In the genomic region with DNA sequence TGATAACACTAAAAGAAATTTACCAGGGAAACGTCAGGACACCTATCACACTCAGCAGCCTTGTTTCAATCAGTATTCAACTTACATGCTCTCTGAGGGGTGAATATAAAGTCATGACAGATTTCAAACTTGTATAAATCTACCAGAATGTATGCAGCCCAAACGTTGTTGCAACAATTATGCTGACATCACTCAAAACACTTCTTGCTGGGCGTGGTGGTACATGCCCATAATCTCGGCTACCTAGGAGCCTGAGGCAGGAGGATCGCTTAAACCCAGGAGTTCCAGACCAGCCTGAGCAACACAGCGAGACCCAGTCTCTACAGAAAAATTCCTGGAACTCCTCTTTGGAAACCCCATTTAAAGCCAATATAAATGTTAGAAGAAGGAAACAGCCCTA, we compare ENCODE assay signal across 28 cellular contexts.
"Had no signal": no experiment of that assay in that cellular context is flagged by ENCODE, and none has a peak within 500 bp of the region (broad histone marks: within the 10 kb centered on the region; RNA-seq: fewer than 3 reads in every experiment).

No MANE protein-coding gene starts in this region.

- DNase-seq: activated B cell treated with CpG ODN at 0.5 μM for 24 hours; activated CD4-positive, alpha-beta memory T cell treated with anti-CD3 and anti-CD28 coated beads, Interleukin-2, amount 10 ng/mL, durations not matched to agents 7 days and 5 days; activated CD4-positive, alpha-beta T cell treated with anti-CD3 and anti-CD28 coated beads for 48 hours; activated CD4-positive, CD25-positive, alpha-beta regulatory T cell treated with anti-CD3 and anti-CD28 coated beads, Interleukin-2, amount 50 U/mL, for 72 hours; activated CD8-positive, alpha-beta memory T cell treated with anti-CD3 and anti-CD28 coated beads for 24 hours; activated CD8-positive, alpha-beta memory T cell treated with anti-CD3 and anti-CD28 coated beads, Interleukin-2, amount 10 ng/mL, durations not matched to agents 7 days and 5 days; activated CD8-positive, alpha-beta memory T cell treated with anti-CD3 and anti-CD28 coated beads, Interleukin-2, amount 50 U/mL, for 48 hours; activated effector memory CD4-positive, alpha-beta T cell treated with Interleukin-2 at 50 U/mL for 16 hours; activated naive CD4-positive, alpha-beta T cell treated with anti-CD3 and anti-CD28 coated beads, Interleukin-2, amount 10 ng/mL, durations not matched to agents 7 days and 5 days; activated naive CD8-positive, alpha-beta T cell treated with anti-CD3 and anti-CD28 coated beads, Interleukin-2, amount 50 U/mL, for 24 hours; activated T-cell treated with anti-CD3 and anti-CD28 coated beads, Interleukin-2, amount 50 U/mL, for 48 hours; anterior cingulate cortex; brain microvascular endothelial cell; NCI-H1105; NCI-H1417 treated with DMSO at 0.1 percent for 48 hours; NCI-H187 treated with DMSO at 0.1 percent for 48 hours; NCI-H2081; NCI-H2171 treated with DMSO at 0.1 percent for 48 hours; NCI-H2227 treated with DMSO at 0.1 percent for 48 hours; NCI-H446; NCI-H510A treated with DMSO at 0.1 percent for 48 hours; NCI-H526 treated with DMSO at 0.1 percent for 48 hours; OCI-M1; Right ventricle myocardium superior; SW 1271; T-helper 9 cell had no signal

- H3K4me3 ChIP-seq: cardiac muscle cell had no signal

- H3K27me3 ChIP-seq: brain microvascular endothelial cell, cardiac muscle cell had no signal

- H3K36me3 ChIP-seq: brain microvascular endothelial cell, cardiac muscle cell had no signal

- H3K27ac ChIP-seq: brain microvascular endothelial cell, cardiac muscle cell, VCaP had no signal

- ATAC-seq: activated CD8-positive, alpha-beta memory T cell treated with anti-CD3 and anti-CD28 coated beads, Interleukin-2, amount 10 ng/mL, durations not matched to agents 7 days and 5 days; activated naive CD8-positive, alpha-beta T cell treated with anti-CD3 and anti-CD28 coated beads, Interleukin-2, amount 50 U/mL, for 24 hours had no signal
